In genomic region chr21:34080693-34081092, GRCh38 we compare ENCODE assay signal across 27 cellular contexts. TPM values are rescaled to one million over a fixed set of nuclear protein-coding genes. Genes with fewer than 3 reads are reported as not detected.
A peak's percentile ranks its signal among the peaks of the same experiment; 100 is the strongest.
DNase-seq lines count a peak whose midpoint lies in the region; ATAC-seq and TF ChIP-seq lines count a peak whose summit lies in the region.
"Had no signal": no experiment of that assay in that cellular context is flagged by ENCODE, and none has a peak within 500 bp of the region (broad histone marks: within the 10 kb centered on the region; RNA-seq: fewer than 3 reads in every experiment).

No MANE protein-coding gene starts in this region.

- H3K27me3 ChIP-seq in osteoblast (ENCODE audit: insufficient read depth, low read length): no peaks in the 10 kb centered on the region
- H3K27me3 ChIP-seq in CD4-positive, alpha-beta memory T cell (ENCODE audit: insufficient read depth, low read length): no peaks in the 10 kb centered on the region
- H3K27me3 ChIP-seq: SJSA1, stomach, tibial artery had no signal

- DNase-seq in activated T-cell treated with anti-CD3 and anti-CD28 coated beads, Interleukin-2, amount 50 U/mL, for 24 hours: no peak
- DNase-seq in activated T-cell treated with anti-CD3 and anti-CD28 coated beads, Interleukin-2, amount 50 U/mL, for 4 hours: no peak
- DNase-seq in HFFc6 (no peak), osteoblast (ENCODE audit: insufficient read length, low spot score, missing footprints) (no peak), SKM-1 (lab: John Stamatoyannopoulos, UW; ENCODE audit: unreplicated experiment) (no peak), NCI-H510A (lab: John Stamatoyannopoulos, UW) (no peak)
- no peak for DNase-seq in central memory CD8-positive, alpha-beta T cell (ENCODE audit: low spot score in 2 of 2)
- no peak for DNase-seq in CD4-positive, alpha-beta memory T cell
- DNase-seq: activated CD4-positive, alpha-beta T cell treated with anti-CD3 and anti-CD28 coated beads, Interleukin-2, amount 50 U/mL, for 4 hours; activated CD8-positive, alpha-beta memory T cell treated with anti-CD3 and anti-CD28 coated beads, Interleukin-2, amount 50 U/mL, for 4 hours; activated gamma-delta T cell; effector CD4-positive, alpha-beta T cell; glutamatergic neuron; KG1; NCI-H1436 treated with DMSO at 0.1 percent for 48 hours; NCI-H345; NCI-H774; retina; stomach; tibial artery had no signal

- H3K79me2 ChIP-seq in osteoblast (ENCODE audit: insufficient read depth, low read length): peaks cover 93% of the 10 kb centered on the region

- H3K4me1 Mint-ChIP-seq in activated T-cell treated with anti-CD3 and anti-CD28 coated beads, Interleukin-2, amount 50 U/mL, for 24 hours (ENCODE audit: low read depth): peaks cover 93% of the 10 kb centered on the region
- peaks cover 90% of the 10 kb centered on the region for H3K4me1 Mint-ChIP-seq in activated T-cell treated with anti-CD3 and anti-CD28 coated beads, Interleukin-2, amount 50 U/mL, for 4 hours (ENCODE audit: low read depth)
- H3K4me1 Mint-ChIP-seq in HFFc6 (ENCODE audit: low read depth): peaks cover 82% of the 10 kb centered on the region
- peaks cover 90% of the 10 kb centered on the region for H3K4me1 Mint-ChIP-seq in central memory CD8-positive, alpha-beta T cell
- H3K4me1 Mint-ChIP-seq in CD4-positive, alpha-beta memory T cell: peaks cover 65 to 93% (median 79%) of the 10 kb centered on the region in 4 donors

- no peak overlapping the region for H3K4me2 ChIP-seq in osteoblast (ENCODE audit: insufficient read depth, low read length)

- no peaks in the 10 kb centered on the region for H3K9me3 Mint-ChIP-seq in activated T-cell treated with anti-CD3 and anti-CD28 coated beads, Interleukin-2, amount 50 U/mL, for 24 hours
- H3K9me3 Mint-ChIP-seq in activated T-cell treated with anti-CD3 and anti-CD28 coated beads, Interleukin-2, amount 50 U/mL, for 4 hours: no peaks in the 10 kb centered on the region
- no peaks in the 10 kb centered on the region for H3K9me3 Mint-ChIP-seq in HFFc6
- no peaks in the 10 kb centered on the region for H3K9me3 Mint-ChIP-seq in central memory CD8-positive, alpha-beta T cell
- no peaks in the 10 kb centered on the region for H3K9me3 Mint-ChIP-seq in CD4-positive, alpha-beta memory T cell
- H3K9me3 Mint-ChIP-seq: mesothelial cell of epicardium, nephron had no signal

- H4K20me1 ChIP-seq in osteoblast (ENCODE audit: insufficient read depth, low read length): peaks cover 20% of the 10 kb centered on the region

- peak overlapping the region; percentile 21 for H3K27ac ChIP-seq in osteoblast (ENCODE audit: low read depth, low read length)
- no peak overlapping the region for H3K27ac ChIP-seq in CD4-positive, alpha-beta memory T cell (ENCODE audit: low read depth, low read length)
- H3K27ac ChIP-seq: SJSA1, skin epidermis, stomach, VCaP had no signal

- TF ChIP-seq CTCF in HFFc6 (IDR thresholded peaks at IDR 0.05): no peak
- no peak for TF ChIP-seq CTCF in osteoblast (IDR thresholded peaks at IDR 0.05; ENCODE audit: extremely low read depth, low read depth, low read length)

- H3K4me3 Mint-ChIP-seq in activated T-cell treated with anti-CD3 and anti-CD28 coated beads, Interleukin-2, amount 50 U/mL, for 24 hours: no peak overlapping the region
- H3K4me3 Mint-ChIP-seq in activated T-cell treated with anti-CD3 and anti-CD28 coated beads, Interleukin-2, amount 50 U/mL, for 4 hours: no peak overlapping the region
- H3K4me3 Mint-ChIP-seq in HFFc6: peak overlapping the region; percentile 27; the same call in 1 of the 2 replicates
- H3K4me3 Mint-ChIP-seq in central memory CD8-positive, alpha-beta T cell: no peak overlapping the region
- H3K4me3 Mint-ChIP-seq in CD4-positive, alpha-beta memory T cell: peak overlapping the region in 2 of 8 donors; percentile 59 to 74
- H3K4me3 Mint-ChIP-seq: B cell, mesothelial cell of epicardium, nephron had no signal

- H3K9me3 ChIP-seq in osteoblast (ENCODE audit: low read depth, low read length): no peaks in the 10 kb centered on the region
- no peaks in the 10 kb centered on the region for H3K9me3 ChIP-seq in CD4-positive, alpha-beta memory T cell (ENCODE audit: control insufficient read depth in 1 of 2, low read length in 2 of 2)
- H3K9me3 ChIP-seq: HAP-1, SJSA1, stomach, tibial artery had no signal

- peak overlapping the region; percentile 11 for H3K27ac Mint-ChIP-seq in activated T-cell treated with anti-CD3 and anti-CD28 coated beads, Interleukin-2, amount 50 U/mL, for 24 hours
- peak overlapping the region; percentile 51 for H3K27ac Mint-ChIP-seq in HFFc6
- H3K27ac Mint-ChIP-seq in central memory CD8-positive, alpha-beta T cell (ENCODE audit: low read depth): peak overlapping the region; percentile 74
- H3K27ac Mint-ChIP-seq in CD4-positive, alpha-beta memory T cell: no peak overlapping the region
- H3K27ac Mint-ChIP-seq: B cell, nephron had no signal

- H3K4me1 ChIP-seq in osteoblast (ENCODE audit: insufficient read depth, low read length): peaks cover 33% of the 10 kb centered on the region
- H3K4me1 ChIP-seq in CD4-positive, alpha-beta memory T cell (ENCODE audit: insufficient read depth, low read length): peaks cover 90% of the 10 kb centered on the region
- H3K4me1 ChIP-seq: SJSA1 had no signal

- ATAC-seq in activated T-cell treated with anti-CD3 and anti-CD28 coated beads, Interleukin-2, amount 50 U/mL, for 4 hours: no peak
- no peak for ATAC-seq in central memory CD8-positive, alpha-beta T cell (replicated peaks; ENCODE audit: extremely low read depth, poor library complexity, severe bottlenecking)

- no peaks in the 10 kb centered on the region for H3K27me3 Mint-ChIP-seq in activated T-cell treated with anti-CD3 and anti-CD28 coated beads, Interleukin-2, amount 50 U/mL, for 24 hours
- no peaks in the 10 kb centered on the region for H3K27me3 Mint-ChIP-seq in activated T-cell treated with anti-CD3 and anti-CD28 coated beads, Interleukin-2, amount 50 U/mL, for 4 hours (ENCODE audit: low read depth)
- no peaks in the 10 kb centered on the region; the same call in 1 of the 2 replicates for H3K27me3 Mint-ChIP-seq in HFFc6 (ENCODE audit: insufficient read depth)
- no peaks in the 10 kb centered on the region for H3K27me3 Mint-ChIP-seq in central memory CD8-positive, alpha-beta T cell
- H3K27me3 Mint-ChIP-seq in CD4-positive, alpha-beta memory T cell: no peaks in the 10 kb centered on the region
- H3K27me3 Mint-ChIP-seq: B cell had no signal

- H3K36me3 ChIP-seq in osteoblast (ENCODE audit: insufficient read depth, low read length): peaks cover 13% of the 10 kb centered on the region
- H3K36me3 ChIP-seq in CD4-positive, alpha-beta memory T cell (ENCODE audit: insufficient read depth, low read length): no peaks in the 10 kb centered on the region
- H3K36me3 ChIP-seq: stomach, tibial artery had no signal

- H3K36me3 Mint-ChIP-seq in activated T-cell treated with anti-CD3 and anti-CD28 coated beads, Interleukin-2, amount 50 U/mL, for 24 hours (ENCODE audit: low read depth): peaks cover 83% of the 10 kb centered on the region
- H3K36me3 Mint-ChIP-seq in activated T-cell treated with anti-CD3 and anti-CD28 coated beads, Interleukin-2, amount 50 U/mL, for 4 hours (ENCODE audit: insufficient read depth): peaks cover 58% of the 10 kb centered on the region
- peaks cover 69% of the 10 kb centered on the region for H3K36me3 Mint-ChIP-seq in HFFc6 (ENCODE audit: low read depth)
- peaks cover 15% of the 10 kb centered on the region for H3K36me3 Mint-ChIP-seq in central memory CD8-positive, alpha-beta T cell (ENCODE audit: insufficient read depth)
- peaks cover 17 to 29% of the 10 kb centered on the region in 2 donors for H3K36me3 Mint-ChIP-seq in CD4-positive, alpha-beta memory T cell

- no peak overlapping the region for H3K4me3 ChIP-seq in osteoblast (ENCODE audit: insufficient read depth, low read length)
- H3K4me3 ChIP-seq in CD4-positive, alpha-beta memory T cell (ENCODE audit: low read length in 2 of 2): no peak overlapping the region
- H3K4me3 ChIP-seq: HAP-1, SJSA1, skin epidermis, stomach, tibial artery had no signal

- POLR2A ChIA-PET in CD4-positive, alpha-beta memory T cell (lab: Charles Lee; ENCODE audit: partially characterized antibody): interaction anchor here (10.2 kb wide), 1 partner anchor 132 kb away, joined by 168 read pairs; no protein-coding TSS in a partner anchor

- intact Hi-C loops in CD4-positive, alpha-beta memory T cell (cut with micrococcal nuclease): no loop called here

- no peak overlapping the region for H2AFZ ChIP-seq in osteoblast (ENCODE audit: low read length)

- CTCF ChIA-PET in CD4-positive, alpha-beta memory T cell (lab: Charles Lee; ENCODE audit: partially characterized antibody): interaction anchor here (1.4 to 1.6 kb wide), 2 partner anchors 11 to 121 kb away, joined by 3 to 4 read pairs; no protein-coding TSS in a partner anchor

RNA-seq across cellular contexts. Expression of gene MRPS6, which starts 7.3 kb away (rescaled TPM):
- total RNA-seq in activated T-cell treated with anti-CD3 and anti-CD28 coated beads, Interleukin-2, amount 50 U/mL, for 4 hours: 10 to 100 TPM; 89.8 to 98.8 (median 98.6) TPM
- total RNA-seq in HFFc6 (2021; fragmentation: NEBNext Ultra II Directional; extraction: Animal tissue kit (Norgen Biotek cat#: 25700)): 10 to 100 TPM; 57.1 to 89.6 (median 62.8) TPM
- total RNA-seq in osteoblast: 19.2 and 25.9 TPM in 2 replicates
- total RNA-seq in CD4-positive, alpha-beta memory T cell: 10 to 100 TPM; 76.9 to 80.1 TPM
- 100 to 1,000 TPM; 135 to 160 TPM for polyA plus RNA-seq in CD4-positive, alpha-beta memory T cell

RNA-seq across cellular contexts. Expression of gene SLC5A3, which starts 7.3 kb away (rescaled TPM):
- total RNA-seq in activated T-cell treated with anti-CD3 and anti-CD28 coated beads, Interleukin-2, amount 50 U/mL, for 4 hours: 10 to 100 TPM; 10.1 to 12.4 (median 11.6) TPM
- total RNA-seq in HFFc6 (2021; fragmentation: NEBNext Ultra II Directional; extraction: Animal tissue kit (Norgen Biotek cat#: 25700)): 10 to 100 TPM in 2 of 6 experiments, 1 to 10 TPM in 4; 7.3 to 21.1 (median 8.8) TPM
- 38.4 and 44.2 TPM in 2 replicates for total RNA-seq in osteoblast
- 10 to 100 TPM; 32.8 to 33.4 TPM for total RNA-seq in CD4-positive, alpha-beta memory T cell
- 1 to 10 TPM in 1 of 2 donors, under 1 TPM in 1; 0.68 to 1.4 TPM for polyA plus RNA-seq in CD4-positive, alpha-beta memory T cell

Comparison
In these comparisons a context has a peak if more than half of its experiments do, and no peak if none do; other contexts are left out.
1. H3K27ac Mint-ChIP-seq: peak in activated T-cell treated with anti-CD3 and anti-CD28 coated beads, Interleukin-2, amount 50 U/mL, for 24 hours (single experiment), HFFc6 (single experiment) and central memory CD8-positive, alpha-beta T cell (single experiment); none in CD4-positive, alpha-beta memory T cell (0 of 7).